In the genomic region with DNA sequence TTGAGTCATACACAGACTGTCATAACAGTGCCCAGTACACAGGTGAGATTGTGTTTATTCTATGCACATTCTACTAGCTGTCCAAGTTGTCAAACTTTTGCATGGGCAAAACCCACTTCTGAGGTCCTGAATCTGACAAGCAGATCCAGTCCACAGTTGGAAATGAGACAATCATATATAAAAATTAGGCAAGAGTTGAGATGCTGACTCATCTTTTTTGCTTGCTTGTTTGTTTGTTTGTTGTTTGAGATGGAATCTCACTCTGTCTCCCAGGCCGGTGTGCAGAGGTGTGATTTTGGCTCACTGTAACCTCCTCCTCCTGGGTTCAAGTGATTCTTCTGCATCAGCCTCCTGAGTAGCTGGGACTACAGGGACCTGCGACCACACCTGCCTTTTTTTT, we compare ENCODE assay signal across 40 cellular contexts.
"Had no signal": no experiment of that assay in that cellular context is flagged by ENCODE, and none has a peak within 500 bp of the region (broad histone marks: within the 10 kb centered on the region; RNA-seq: fewer than 3 reads in every experiment).

No MANE protein-coding gene starts in this region.

- H3K27ac Mint-ChIP-seq: activated naive CD4-positive, alpha-beta T cell treated with anti-CD3 and anti-CD28 coated beads for 36 hours; activated naive CD4-positive, alpha-beta T cell treated with anti-CD3 and anti-CD28 coated beads, Interleukin-2, amount 10 ng/mL, durations not matched to agents 7 days and 5 days; activated naive CD4-positive, alpha-beta T cell treated with anti-CD3 and anti-CD28 coated beads, Interleukin-2, amount 50 U/mL, for 24 hours; activated naive CD4-positive, alpha-beta T cell treated with anti-CD3 and anti-CD28 coated beads, Interleukin-2, amount 50 U/mL, for 72 hours; activated naive CD8-positive, alpha-beta T cell; activated naive CD8-positive, alpha-beta T cell treated with anti-CD3 and anti-CD28 coated beads for 36 hours; activated naive CD8-positive, alpha-beta T cell treated with anti-CD3 and anti-CD28 coated beads, Interleukin-2, amount 10 ng/mL, durations not matched to agents 7 days and 5 days; activated naive CD8-positive, alpha-beta T cell treated with anti-CD3 and anti-CD28 coated beads, Interleukin-2, amount 50 U/mL, for 24 hours; activated T-cell treated with anti-CD3 and anti-CD28 coated beads, Interleukin-2, amount 50 U/mL, for 24 hours; activated T-cell treated with anti-CD3 and anti-CD28 coated beads, Interleukin-2, amount 50 U/mL, for 72 hours; activated T-helper 1 cell treated with anti-CD3 and anti-CD28 coated beads, Interleukin-12 subunit alpha, Interleukin-12 subunit beta, Interleukin-2, Interleukin-4 antibody, amounts not matched to agents 30 ng/mL and 10 ng/mL and 1 ng/mL, durations not matched to agents 14 hours and 24 hours and 36 hours; activated T-helper 17 cell treated with anti-CD3 and anti-CD28 coated beads, Interleukin-2, amount 50 U/mL, for 72 hours; activated T-helper 2 cell treated with anti-CD3 and anti-CD28 coated beads, Interferon-gamma antibody, Interleukin-2, Interleukin-4, amounts not matched to agents 10 μg/mL and 5 μg/mL and 100 μg/mL, durations not matched to agents 14 hours and 24 hours and 36 hours; brain had no signal

- H3K4me1 Mint-ChIP-seq: activated naive CD8-positive, alpha-beta T cell treated with anti-CD3 and anti-CD28 coated beads for 36 hours; activated naive CD8-positive, alpha-beta T cell treated with anti-CD3 and anti-CD28 coated beads, Interleukin-2, amount 10 ng/mL, durations not matched to agents 7 days and 5 days; activated T-helper 17 cell treated with anti-CD3 and anti-CD28 coated beads, Interleukin-2, amount 50 U/mL, for 72 hours; brain; central memory CD8-positive, alpha-beta T cell had no signal

- FAIRE-seq: astrocyte, bronchial epithelial cell had no signal

- ATAC-seq: activated naive CD8-positive, alpha-beta T cell treated with anti-CD3 and anti-CD28 coated beads, Interleukin-2, amount 50 U/mL, for 24 hours; activated T-cell treated with anti-CD3 and anti-CD28 coated beads, Interleukin-2, amount 50 U/mL, for 4 hours; activated T-helper 17 cell treated with anti-CD3 and anti-CD28 coated beads, Interleukin-2, amount 50 U/mL, for 72 hours; body of pancreas had no signal

- H3K4me3 ChIP-seq: adrenal gland, ascending aorta, body of pancreas, breast epithelium, cardiac muscle cell had no signal

- H3K4me3 Mint-ChIP-seq: activated naive CD4-positive, alpha-beta T cell treated with anti-CD3 and anti-CD28 coated beads for 36 hours; activated naive CD4-positive, alpha-beta T cell treated with anti-CD3 and anti-CD28 coated beads, Interleukin-2, amount 10 ng/mL, durations not matched to agents 7 days and 5 days; activated naive CD4-positive, alpha-beta T cell treated with anti-CD3 and anti-CD28 coated beads, Interleukin-2, amount 50 U/mL, for 24 hours; activated naive CD8-positive, alpha-beta T cell; activated naive CD8-positive, alpha-beta T cell treated with anti-CD3 and anti-CD28 coated beads for 36 hours; activated naive CD8-positive, alpha-beta T cell treated with anti-CD3 and anti-CD28 coated beads, Interleukin-2, amount 10 ng/mL, durations not matched to agents 7 days and 5 days; activated naive CD8-positive, alpha-beta T cell treated with anti-CD3 and anti-CD28 coated beads, Interleukin-2, amount 50 U/mL, for 24 hours; activated T-cell treated with anti-CD3 and anti-CD28 coated beads, Interleukin-2, amount 50 U/mL, for 24 hours; activated T-cell treated with anti-CD3 and anti-CD28 coated beads, Interleukin-2, amount 50 U/mL, for 4 hours; activated T-cell treated with anti-CD3 and anti-CD28 coated beads, Interleukin-2, amount 50 U/mL, for 72 hours; activated T-helper 1 cell treated with anti-CD3 and anti-CD28 coated beads, Interleukin-12 subunit alpha, Interleukin-12 subunit beta, Interleukin-2, Interleukin-4 antibody, amounts not matched to agents 30 ng/mL and 10 ng/mL and 1 ng/mL, durations not matched to agents 14 hours and 24 hours and 36 hours; activated T-helper 17 cell treated with anti-CD3 and anti-CD28 coated beads, Interleukin-2, amount 50 U/mL, for 72 hours; brain; central memory CD8-positive, alpha-beta T cell had no signal

- DNase-seq: activated effector memory CD4-positive, alpha-beta T cell treated with anti-CD3 and anti-CD28 coated beads, Interleukin-2, amount 50 U/mL, for 16 hours; activated effector memory CD4-positive, alpha-beta T cell treated with Interleukin-2 at 50 U/mL for 16 hours; activated gamma-delta T cell; activated gamma-delta T cell treated with Interleukin-2 at 50 U/mL for 16 hours; activated naive CD4-positive, alpha-beta T cell; activated naive CD4-positive, alpha-beta T cell treated with anti-CD3 and anti-CD28 coated beads for 36 hours; activated naive CD4-positive, alpha-beta T cell treated with anti-CD3 and anti-CD28 coated beads, Interleukin-2, amount 10 ng/mL, durations not matched to agents 7 days and 5 days; activated naive CD4-positive, alpha-beta T cell treated with anti-CD3 and anti-CD28 coated beads, Interleukin-2, amount 50 U/mL, for 16 hours; activated naive CD4-positive, alpha-beta T cell treated with Interleukin-2 at 50 U/mL for 16 hours; activated naive CD8-positive, alpha-beta T cell treated with anti-CD3 and anti-CD28 coated beads for 36 hours; activated naive CD8-positive, alpha-beta T cell treated with anti-CD3 and anti-CD28 coated beads, Interleukin-2, amount 10 ng/mL, durations not matched to agents 7 days and 5 days; activated naive CD8-positive, alpha-beta T cell treated with anti-CD3 and anti-CD28 coated beads, Interleukin-2, amount 50 U/mL, for 24 hours; activated T-cell treated with anti-CD3 and anti-CD28 coated beads, Interleukin-2, amount 50 U/mL, for 1 hour; activated T-cell treated with anti-CD3 and anti-CD28 coated beads, Interleukin-2, amount 50 U/mL, for 24 hours; activated T-cell treated with anti-CD3 and anti-CD28 coated beads, Interleukin-2, amount 50 U/mL, for 4 hours; activated T-cell treated with anti-CD3 and anti-CD28 coated beads, Interleukin-2, amount 50 U/mL, for 48 hours; activated T-cell treated with anti-CD3 and anti-CD28 coated beads, Interleukin-2, amount 50 U/mL, for 72 hours; adrenal gland; amniotic stem cell; amygdala; anterior cingulate cortex; aorta; body of pancreas; brain microvascular endothelial cell; caudate nucleus; central memory CD4-positive, alpha-beta T cell; cerebellar nuclear complex had no signal

- H3K27ac ChIP-seq: adrenal gland, ascending aorta, body of pancreas, brain microvascular endothelial cell, breast epithelium, cardiac muscle cell had no signal

- H3K9me3 ChIP-seq: adrenal gland, ascending aorta, body of pancreas, breast epithelium had no signal

- H3K36me3 Mint-ChIP-seq: activated naive CD4-positive, alpha-beta T cell treated with anti-CD3 and anti-CD28 coated beads, Interleukin-2, amount 50 U/mL, for 24 hours; activated naive CD8-positive, alpha-beta T cell; activated naive CD8-positive, alpha-beta T cell treated with anti-CD3 and anti-CD28 coated beads for 36 hours; activated naive CD8-positive, alpha-beta T cell treated with anti-CD3 and anti-CD28 coated beads, Interleukin-2, amount 10 ng/mL, durations not matched to agents 7 days and 5 days; brain had no signal

- H3K36me3 ChIP-seq: adrenal gland, ascending aorta, brain microvascular endothelial cell, breast epithelium, cardiac muscle cell had no signal

- H3K4me1 ChIP-seq: adrenal gland, ascending aorta, body of pancreas, breast epithelium had no signal

- H3K27me3 ChIP-seq: adrenal gland, ascending aorta, body of pancreas, brain microvascular endothelial cell, breast epithelium, cardiac muscle cell had no signal

- H3K27me3 Mint-ChIP-seq: activated naive CD4-positive, alpha-beta T cell treated with anti-CD3 and anti-CD28 coated beads, Interleukin-2, amount 10 ng/mL, durations not matched to agents 7 days and 5 days; activated naive CD4-positive, alpha-beta T cell treated with anti-CD3 and anti-CD28 coated beads, Interleukin-2, amount 50 U/mL, for 24 hours; activated naive CD8-positive, alpha-beta T cell; activated naive CD8-positive, alpha-beta T cell treated with anti-CD3 and anti-CD28 coated beads for 36 hours; activated naive CD8-positive, alpha-beta T cell treated with anti-CD3 and anti-CD28 coated beads, Interleukin-2, amount 10 ng/mL, durations not matched to agents 7 days and 5 days; activated naive CD8-positive, alpha-beta T cell treated with anti-CD3 and anti-CD28 coated beads, Interleukin-2, amount 50 U/mL, for 24 hours; activated T-cell treated with anti-CD3 and anti-CD28 coated beads, Interleukin-2, amount 50 U/mL, for 24 hours; activated T-helper 17 cell treated with anti-CD3 and anti-CD28 coated beads, Interleukin-2, amount 50 U/mL, for 72 hours; brain; central memory CD8-positive, alpha-beta T cell had no signal

- H3K9me3 Mint-ChIP-seq: activated naive CD4-positive, alpha-beta T cell treated with anti-CD3 and anti-CD28 coated beads for 36 hours; activated naive CD8-positive, alpha-beta T cell treated with anti-CD3 and anti-CD28 coated beads for 36 hours; activated naive CD8-positive, alpha-beta T cell treated with anti-CD3 and anti-CD28 coated beads, Interleukin-2, amount 10 ng/mL, durations not matched to agents 7 days and 5 days; activated naive CD8-positive, alpha-beta T cell treated with anti-CD3 and anti-CD28 coated beads, Interleukin-2, amount 50 U/mL, for 24 hours; activated T-cell treated with anti-CD3 and anti-CD28 coated beads, Interleukin-2, amount 50 U/mL, for 24 hours; activated T-cell treated with anti-CD3 and anti-CD28 coated beads, Interleukin-2, amount 50 U/mL, for 4 hours; activated T-helper 17 cell treated with anti-CD3 and anti-CD28 coated beads, Interleukin-2, amount 50 U/mL, for 72 hours; activated T-helper 2 cell treated with anti-CD3 and anti-CD28 coated beads, Interferon-gamma antibody, Interleukin-2, Interleukin-4, amounts not matched to agents 10 μg/mL and 5 μg/mL and 100 μg/mL, durations not matched to agents 14 hours and 24 hours and 36 hours; central memory CD8-positive, alpha-beta T cell had no signal
